In the genomic region with DNA sequence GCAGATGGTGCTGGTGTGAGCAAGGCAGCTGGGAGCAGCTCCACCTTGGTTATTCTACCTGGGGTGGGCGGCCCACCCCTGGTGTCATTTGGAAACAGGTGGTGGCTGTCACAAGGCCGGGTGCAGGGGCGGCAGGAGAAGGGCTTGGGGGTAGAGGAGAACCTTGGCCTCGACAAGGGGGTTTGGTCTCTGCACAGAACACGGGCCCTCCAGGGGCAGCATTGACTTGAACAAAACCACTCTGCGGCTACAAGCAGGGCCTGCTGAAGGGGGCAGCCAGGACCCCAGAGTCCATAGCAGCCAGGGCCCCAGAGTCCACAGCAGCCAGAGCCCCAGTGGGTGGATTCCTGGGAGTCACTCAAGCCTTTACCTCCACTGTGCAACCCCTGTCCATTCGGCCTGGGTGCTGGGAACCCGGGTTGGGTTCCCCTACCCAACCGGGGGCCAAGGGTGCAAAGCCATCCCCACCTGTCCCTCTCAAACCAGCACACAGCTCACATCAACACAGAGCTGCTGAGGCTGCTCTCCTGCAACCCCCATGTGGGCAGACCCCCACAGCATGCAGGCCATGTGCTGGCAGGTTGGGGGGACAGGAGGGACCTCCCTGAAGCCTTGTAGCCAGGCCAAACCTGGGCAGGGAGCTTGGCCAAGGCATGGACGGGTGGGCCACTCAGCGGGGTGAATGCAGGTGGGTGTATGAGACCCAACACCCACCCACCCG, we compare ENCODE assay signal across 1 cellular context.
TF ChIP-seq lines count a peak whose summit lies in the region.

No MANE protein-coding gene starts in this region.

TF ChIP-seq in K562, 482 proteins besides CTCF, POLR2A, EP300 and RAD21:
- TF ChIP-seq, protein P1, sequence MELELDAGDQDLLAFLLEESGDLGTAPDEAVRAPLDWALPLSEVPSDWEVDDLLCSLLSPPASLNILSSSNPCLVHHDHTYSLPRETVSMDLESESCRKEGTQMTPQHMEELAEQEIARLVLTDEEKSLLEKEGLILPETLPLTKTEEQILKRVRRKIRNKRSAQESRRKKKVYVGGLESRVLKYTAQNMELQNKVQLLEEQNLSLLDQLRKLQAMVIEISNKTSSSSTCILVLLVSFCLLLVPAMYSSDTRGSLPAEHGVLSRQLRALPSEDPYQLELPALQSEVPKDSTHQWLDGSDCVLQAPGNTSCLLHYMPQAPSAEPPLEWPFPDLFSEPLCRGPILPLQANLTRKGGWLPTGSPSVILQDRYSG (tag; conservative IDR thresholded peaks at IDR 0.05; ENCODE audit: low read depth): no peak
- TF ChIP-seq MEIS2 (IDR thresholded peaks at IDR 0.05; ENCODE audit: partially characterized antibody) (no peak), SP1 (CRISPR knock-in tag; IDR thresholded peaks at IDR 0.05) (no peak), CBX8 (IDR thresholded peaks at IDR 0.05; ENCODE audit: borderline replicate concordance, extremely low read depth, low read depth, low read length, poor library complexity, severe bottlenecking) (no peak), POLR2G (IDR thresholded peaks at IDR 0.05; ENCODE audit: low read depth, low read length) (peak; percentile 52), ZZZ3 (IDR thresholded peaks at IDR 0.05) (no peak), RBFOX2 (IDR thresholded peaks at IDR 0.05; ENCODE audit: low read depth, low read length) (peak; percentile 67), NEUROD1 (IDR thresholded peaks at IDR 0.05; ENCODE audit: borderline replicate concordance, low read depth, low read length, partially characterized antibody) (no peak), ZBTB8A (IDR thresholded peaks at IDR 0.05; ENCODE audit: partially characterized antibody) (no peak)
- TF ChIP-seq, protein P2, sequence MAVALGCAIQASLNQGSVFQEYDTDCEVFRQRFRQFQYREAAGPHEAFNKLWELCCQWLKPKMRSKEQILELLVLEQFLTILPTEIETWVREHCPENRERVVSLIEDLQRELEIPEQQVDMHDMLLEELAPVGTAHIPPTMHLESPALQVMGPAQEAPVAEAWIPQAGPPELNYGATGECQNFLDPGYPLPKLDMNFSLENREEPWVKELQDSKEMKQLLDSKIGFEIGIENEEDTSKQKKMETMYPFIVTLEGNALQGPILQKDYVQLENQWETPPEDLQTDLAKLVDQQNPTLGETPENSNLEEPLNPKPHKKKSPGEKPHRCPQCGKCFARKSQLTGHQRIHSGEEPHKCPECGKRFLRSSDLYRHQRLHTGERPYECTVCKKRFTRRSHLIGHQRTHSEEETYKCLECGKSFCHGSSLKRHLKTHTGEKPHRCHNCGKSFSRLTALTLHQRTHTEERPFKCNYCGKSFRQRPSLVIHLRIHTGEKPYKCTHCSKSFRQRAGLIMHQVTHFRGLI (CRISPR knock-in tag; IDR thresholded peaks at IDR 0.05): no peak
- TF ChIP-seq, protein P3, sequence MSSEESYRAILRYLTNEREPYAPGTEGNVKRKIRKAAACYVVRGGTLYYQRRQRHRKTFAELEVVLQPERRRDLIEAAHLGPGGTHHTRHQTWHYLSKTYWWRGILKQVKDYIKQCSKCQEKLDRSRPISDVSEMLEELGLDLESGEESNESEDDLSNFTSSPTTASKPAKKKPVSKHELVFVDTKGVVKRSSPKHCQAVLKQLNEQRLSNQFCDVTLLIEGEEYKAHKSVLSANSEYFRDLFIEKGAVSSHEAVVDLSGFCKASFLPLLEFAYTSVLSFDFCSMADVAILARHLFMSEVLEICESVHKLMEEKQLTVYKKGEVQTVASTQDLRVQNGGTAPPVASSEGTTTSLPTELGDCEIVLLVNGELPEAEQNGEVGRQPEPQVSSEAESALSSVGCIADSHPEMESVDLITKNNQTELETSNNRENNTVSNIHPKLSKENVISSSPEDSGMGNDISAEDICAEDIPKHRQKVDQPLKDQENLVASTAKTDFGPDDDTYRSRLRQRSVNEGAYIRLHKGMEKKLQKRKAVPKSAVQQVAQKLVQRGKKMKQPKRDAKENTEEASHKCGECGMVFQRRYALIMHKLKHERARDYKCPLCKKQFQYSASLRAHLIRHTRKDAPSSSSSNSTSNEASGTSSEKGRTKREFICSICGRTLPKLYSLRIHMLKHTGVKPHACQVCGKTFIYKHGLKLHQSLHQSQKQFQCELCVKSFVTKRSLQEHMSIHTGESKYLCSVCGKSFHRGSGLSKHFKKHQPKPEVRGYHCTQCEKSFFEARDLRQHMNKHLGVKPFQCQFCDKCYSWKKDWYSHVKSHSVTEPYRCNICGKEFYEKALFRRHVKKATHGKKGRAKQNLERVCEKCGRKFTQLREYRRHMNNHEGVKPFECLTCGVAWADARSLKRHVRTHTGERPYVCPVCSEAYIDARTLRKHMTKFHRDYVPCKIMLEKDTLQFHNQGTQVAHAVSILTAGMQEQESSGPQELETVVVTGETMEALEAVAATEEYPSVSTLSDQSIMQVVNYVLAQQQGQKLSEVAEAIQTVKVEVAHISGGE (CRISPR knock-in tag; IDR thresholded peaks at IDR 0.05): no peak
TF ChIP-seq in K562: peak in this region for 2.
